Comparison of ENCODE assay signal across 8 cellular contexts in the genomic region with DNA sequence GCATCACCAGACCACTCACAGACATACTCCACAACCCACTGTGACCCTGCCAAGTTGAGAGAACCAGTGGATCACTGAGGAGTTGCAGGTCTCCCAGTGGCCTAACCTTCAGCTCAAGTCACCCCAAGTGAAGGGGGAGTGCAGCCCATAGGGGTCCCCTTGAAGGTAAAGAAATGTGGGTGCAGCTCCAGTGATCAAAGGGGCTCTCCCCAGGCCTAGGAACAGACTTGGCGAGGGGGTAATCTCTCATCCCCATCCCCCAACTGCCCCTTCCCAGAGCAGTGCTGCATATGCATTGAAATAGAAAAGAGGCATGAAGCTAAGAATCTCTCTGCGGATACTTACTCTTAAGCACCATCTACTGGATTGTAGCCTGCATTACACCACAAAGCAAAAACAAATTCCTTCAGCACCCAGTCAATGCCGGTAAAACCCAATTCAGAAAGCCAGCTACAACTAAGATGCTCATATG. TPM values are rescaled to one million over a fixed set of nuclear protein-coding genes. Genes with fewer than 3 reads are reported as not detected.
DNase-seq lines count a peak whose midpoint lies in the region; ATAC-seq, FAIRE-seq and TF ChIP-seq lines count a peak whose summit lies in the region.

No MANE protein-coding gene starts in this region.

- H3K4me1 ChIP-seq in heart left ventricle (no peaks in the 10 kb centered on the region), right cardiac atrium (ENCODE audit: control insufficient read depth, insufficient read depth, low read length) (no peaks in the 10 kb centered on the region)

- no peak for TF ChIP-seq POLR2A in heart left ventricle (IDR thresholded peaks at IDR 0.05)

- intact Hi-C loops in heart left ventricle (cut with DNase I) (loop anchor here in 6 of 10 donors (2.0 to 10.0 kb wide), 4 partner anchors 170 to 180 kb away; no protein-coding TSS in a partner anchor), right cardiac atrium (cut with DNase I) (loop anchor here in 1 of 4 donors (10.0 kb wide), 1 partner anchor 180 kb away; no protein-coding TSS in a partner anchor)

- no peak for DNase-seq in heart left ventricle
- DNase-seq in right cardiac atrium = no peak
- peak; percentile 5 for DNase-seq in RCC 7860 (ENCODE audit: low spot score)
- DNase-seq in fibroblast of peridontal ligament (ENCODE audit: extremely low read depth) = peak; percentile 1
- DNase-seq in retina = peak; percentile 44
- DNase-seq in T1000 (lab: John Stamatoyannopoulos, UW) = no peak
- DNase-seq in DMS79 treated with DMSO at 0.1 percent for 48 hours (lab: John Stamatoyannopoulos, UW) = no peak

- TF ChIP-seq CTCF in heart left ventricle (IDR thresholded peaks at IDR 0.05) = peak; percentile 20 to 56 (median 47)

- 12 to 25% (median 18%) methylated on average over 3 of the region's 3 CpGs for WGBS in heart left ventricle, 4 donors
- 17% methylated on average over 3 of the region's 3 CpGs for WGBS in right cardiac atrium

- H3K27ac ChIP-seq in heart left ventricle (no peak overlapping the region), right cardiac atrium (ENCODE audit: low read length) (no peak overlapping the region)

- H3K27me3 ChIP-seq in heart left ventricle = no peaks in the 10 kb centered on the region
- no peaks in the 10 kb centered on the region for H3K27me3 ChIP-seq in right cardiac atrium (ENCODE audit: control insufficient read depth, insufficient read depth)

- H3K9me3 ChIP-seq in heart left ventricle = no peaks in the 10 kb centered on the region
- no peaks in the 10 kb centered on the region for H3K9me3 ChIP-seq in right cardiac atrium (ENCODE audit: control insufficient read depth, low read length)

- ATAC-seq in heart left ventricle = peak in 2 of 4 donors; percentile 45 to 46
- no peak for ATAC-seq in right cardiac atrium
- ATAC-seq in HG02885 (IDR thresholded peaks at IDR 0.05; ENCODE audit: poor library complexity, unreplicated experiment) = peak; percentile 87

- FAIRE-seq in RCC 7860 (lab: Jason Lieb, UNC) = no peak

- no peaks in the 10 kb centered on the region for H3K36me3 ChIP-seq in heart left ventricle

- no peak overlapping the region for H3K4me3 ChIP-seq in heart left ventricle
- no peak overlapping the region for H3K4me3 ChIP-seq in right cardiac atrium (ENCODE audit: low read length)

RNA-seq across cellular contexts. Expression of a gene that starts 27.0 kb away (rescaled TPM):
- total RNA-seq in heart left ventricle = 1 to 10 TPM; 2.0 to 4.3 (median 3.4) TPM
- polyA plus RNA-seq in heart left ventricle = 1 to 10 TPM in 1 of 2 donors, under 1 TPM in 1; 0.83 to 1.2 TPM
- 1 to 10 TPM; 3.8 to 5.3 (median 4.8) TPM for total RNA-seq in right cardiac atrium
- 2.9 TPM for polyA plus RNA-seq in right cardiac atrium

Comparison
In these comparisons a context has a peak if more than half of its experiments do, and no peak if none do; other contexts are left out.
1. DNase-seq: peak in RCC 7860 (single experiment), fibroblast of peridontal ligament (single experiment) and retina (single experiment); none in heart left ventricle (0 of 5), right cardiac atrium (0 of 3), T1000 (single experiment) and DMS79 treated with DMSO at 0.1 percent for 48 hours (single experiment).